16 cellular contexts compared by ENCODE assay signal in genomic region chr19:40650749-40651305, GRCh38. TPM values are rescaled to one million over a fixed set of nuclear protein-coding genes. Genes with fewer than 3 reads are reported as not detected.
DNase-seq lines count a peak whose midpoint lies in the region; ATAC-seq and TF ChIP-seq lines count a peak whose summit lies in the region.
"Had no signal": no experiment of that assay in that cellular context is flagged by ENCODE, and none has a peak within 500 bp of the region (broad histone marks: within the 10 kb centered on the region; RNA-seq: fewer than 3 reads in every experiment).

No MANE protein-coding gene starts in this region.

- no peak for TF ChIP-seq CTCF in VCaP (conservative IDR thresholded peaks at IDR 0.05)
- no peak for TF ChIP-seq CTCF in fibroblast of villous mesenchyme (IDR thresholded peaks at IDR 0.05; ENCODE audit: insufficient read depth, low read depth, low read length)
- TF ChIP-seq CTCF in osteocyte (IDR thresholded peaks at IDR 0.05): no peak

- DNase-seq in AG08396 (ENCODE audit: low spot score) (peak; percentile 70), fibroblast of villous mesenchyme (ENCODE audit: low read depth) (peak; percentile 37), osteocyte (ENCODE audit: extremely low spot score, unreplicated experiment) (no peak)
- DNase-seq in activated T-cell treated with anti-CD3 and anti-CD28 coated beads, Interleukin-2, amount 50 U/mL, for 1 hour: no peak
- DNase-seq in stimulated activated naive CD8-positive, alpha-beta T cell treated with anti-CD3 and anti-CD28 coated beads, Interleukin-15, amount 100 ng/mL, for 72 hours: no peak
- no peak for DNase-seq in activated CD4-positive, alpha-beta T cell treated with anti-CD3 and anti-CD28 coated beads, Interleukin-2, amount 50 U/mL, for 1 hour
- DNase-seq: activated CD4-positive, alpha-beta T cell treated with anti-CD3 and anti-CD28 coated beads for 4 hours; DND-41; NCI-H1105; NCI-H446; stimulated activated CD4-positive, alpha-beta T cell treated with anti-CD3 and anti-CD28 coated beads, Interleukin-12 subunit alpha, Interleukin-12 subunit beta, amount 100 ng/mL, for 4 hours had no signal

- H3K4me1 Mint-ChIP-seq in osteocyte (ENCODE audit: unreplicated experiment): peaks cover 27% of the 10 kb centered on the region
- peaks cover 7% of the 10 kb centered on the region for H3K4me1 Mint-ChIP-seq in stimulated activated naive CD8-positive, alpha-beta T cell treated with anti-CD3 and anti-CD28 coated beads, Interleukin-15, amount 100 ng/mL, for 72 hours

- no peaks in the 10 kb centered on the region for H3K27me3 Mint-ChIP-seq in osteocyte (ENCODE audit: unreplicated experiment)
- H3K27me3 Mint-ChIP-seq in stimulated activated naive CD8-positive, alpha-beta T cell treated with anti-CD3 and anti-CD28 coated beads, Interleukin-15, amount 100 ng/mL, for 72 hours: peaks cover 12% of the 10 kb centered on the region

- H3K36me3 Mint-ChIP-seq in osteocyte (ENCODE audit: unreplicated experiment): no peaks in the 10 kb centered on the region

- no peak for ATAC-seq in stimulated activated naive CD8-positive, alpha-beta T cell treated with anti-CD3 and anti-CD28 coated beads, Interleukin-15, amount 100 ng/mL, for 72 hours
- no peak for ATAC-seq in esophagus mucosa

- H3K27ac ChIP-seq in VCaP: peak overlapping the region; percentile 34
- H3K27ac ChIP-seq: cardiac muscle cell, epithelial cell of prostate, neutrophil had no signal

- H3K4me3 ChIP-seq in fibroblast of villous mesenchyme (ENCODE audit: low read depth, low read length): no peak overlapping the region
- H3K4me3 ChIP-seq: cardiac muscle cell had no signal

- no peaks in the 10 kb centered on the region for H3K9me3 Mint-ChIP-seq in osteocyte (ENCODE audit: unreplicated experiment)
- H3K9me3 Mint-ChIP-seq in stimulated activated naive CD8-positive, alpha-beta T cell treated with anti-CD3 and anti-CD28 coated beads, Interleukin-15, amount 100 ng/mL, for 72 hours: no peaks in the 10 kb centered on the region

- H3K4me3 Mint-ChIP-seq in osteocyte (ENCODE audit: unreplicated experiment): no peak overlapping the region
- no peak overlapping the region for H3K4me3 Mint-ChIP-seq in stimulated activated naive CD8-positive, alpha-beta T cell treated with anti-CD3 and anti-CD28 coated beads, Interleukin-15, amount 100 ng/mL, for 72 hours

- peak overlapping the region; percentile 36 for H3K27ac Mint-ChIP-seq in osteocyte (ENCODE audit: unreplicated experiment)
- no peak overlapping the region for H3K27ac Mint-ChIP-seq in stimulated activated naive CD8-positive, alpha-beta T cell treated with anti-CD3 and anti-CD28 coated beads, Interleukin-15, amount 100 ng/mL, for 72 hours

RNA-seq across cellular contexts. Expression of gene NUMBL, which starts 39.6 kb away (rescaled TPM):
- total RNA-seq in fibroblast of villous mesenchyme (13.8 and 34.1 TPM in 2 replicates), osteocyte (63.2 and 67.1 TPM in 2 replicates), esophagus mucosa (11.0 TPM)

RNA-seq across cellular contexts. Expression of gene LTBP4, which starts 49.7 kb away (rescaled TPM):
- total RNA-seq in fibroblast of villous mesenchyme (18.4 and 21.2 TPM in 2 replicates), osteocyte (85.9 and 93.6 TPM in 2 replicates), esophagus mucosa (68.1 TPM)

Comparison
In these comparisons a context has a peak if more than half of its experiments do, and no peak if none do; other contexts are left out.
1. DNase-seq: peak in AG08396 (single experiment) and fibroblast of villous mesenchyme (single experiment); none in osteocyte (single experiment), activated T-cell treated with anti-CD3 and anti-CD28 coated beads, Interleukin-2, amount 50 U/mL, for 1 hour (single experiment), stimulated activated naive CD8-positive, alpha-beta T cell treated with anti-CD3 and anti-CD28 coated beads, Interleukin-15, amount 100 ng/mL, for 72 hours (0 of 2) and activated CD4-positive, alpha-beta T cell treated with anti-CD3 and anti-CD28 coated beads, Interleukin-2, amount 50 U/mL, for 1 hour (single experiment).